9 cellular contexts compared by ENCODE assay signal in genomic region chr18:58042826-58043362, GRCh38. TPM values are rescaled to one million over a fixed set of nuclear protein-coding genes. Genes with fewer than 3 reads are reported as not detected.
DNase-seq lines count a peak whose midpoint lies in the region; ATAC-seq, FAIRE-seq and TF ChIP-seq lines count a peak whose summit lies in the region.
"Had no signal": no experiment of that assay in that cellular context is flagged by ENCODE, and none has a peak within 500 bp of the region (broad histone marks: within the 10 kb centered on the region; RNA-seq: fewer than 3 reads in every experiment).

No MANE protein-coding gene starts in this region.

- ATAC-seq in pancreas: no peak
- no peak for ATAC-seq in GM18517 (IDR thresholded peaks at IDR 0.05; ENCODE audit: unreplicated experiment)

- H3K36me3 ChIP-seq in OCI-LY3 (replicated peaks; ENCODE audit: low read depth, low read length): no peaks in the 10 kb centered on the region
- H3K36me3 ChIP-seq in endodermal cell (ENCODE audit: control insufficient read depth, insufficient read depth, low read length): no peaks in the 10 kb centered on the region
- no peaks in the 10 kb centered on the region for H3K36me3 ChIP-seq in pancreas

- peaks cover 26% of the 10 kb centered on the region for H3K4me1 Mint-ChIP-seq in endodermal cell

- peaks cover 20% of the 10 kb centered on the region for H4K20me1 ChIP-seq in OCI-LY3 (ENCODE audit: insufficient read depth, low read length)

- peak overlapping the region; percentile 82 for H3K4me3 ChIP-seq in OCI-LY3 (ENCODE audit: low read length)
- H3K4me3 ChIP-seq in endodermal cell (ENCODE audit: low read length): peak overlapping the region; percentile 90
- H3K4me3 ChIP-seq in pancreas: peak overlapping the region in 3 of 4 donors; percentile 79 to 99 (median 98)

- H3K9me3 ChIP-seq in OCI-LY3 (ENCODE audit: insufficient read depth, low read length) (no peaks in the 10 kb centered on the region), endodermal cell (ENCODE audit: control insufficient read depth, low read length) (no peaks in the 10 kb centered on the region), pancreas (no peaks in the 10 kb centered on the region)

- no peak for TF ChIP-seq CTCF in OCI-LY3 (IDR thresholded peaks at IDR 0.05; ENCODE audit: low read depth, low read length)
- no peak for TF ChIP-seq CTCF in endodermal cell (conservative IDR thresholded peaks at IDR 0.05)
- no peak for TF ChIP-seq CTCF in pancreas (IDR thresholded peaks at IDR 0.05)

- peak overlapping the region; percentile 31 for H2AFZ ChIP-seq in OCI-LY3 (ENCODE audit: low read depth, low read length)

- H3K27ac ChIP-seq in OCI-LY3 (ENCODE audit: low read length): no peak overlapping the region
- H3K27ac ChIP-seq in endodermal cell (ENCODE audit: low read depth, low read length): no peak overlapping the region
- peak overlapping the region in 2 of 4 donors; percentile 94 to 95 for H3K27ac ChIP-seq in pancreas
- H3K27ac ChIP-seq: HL-60 had no signal

- no peaks in the 10 kb centered on the region for H3K27me3 ChIP-seq in OCI-LY3 (ENCODE audit: low read depth, low read length)
- peaks cover 5% of the 10 kb centered on the region for H3K27me3 ChIP-seq in endodermal cell (ENCODE audit: control insufficient read depth, insufficient read depth, low read length, poor library complexity, severe bottlenecking)
- H3K27me3 ChIP-seq in pancreas: no peaks in the 10 kb centered on the region

- H3K4me2 ChIP-seq in OCI-LY3 (ENCODE audit: low read length): peak overlapping the region; percentile 82

- peaks cover 13% of the 10 kb centered on the region for H3K27me3 Mint-ChIP-seq in endodermal cell (ENCODE audit: insufficient read depth)

- H3K27ac Mint-ChIP-seq in endodermal cell: no peak overlapping the region

- H3K9me3 Mint-ChIP-seq in endodermal cell: no peaks in the 10 kb centered on the region

- H3K4me1 ChIP-seq in OCI-LY3 (ENCODE audit: low read length): peaks cover 43% of the 10 kb centered on the region
- peaks cover 8% of the 10 kb centered on the region for H3K4me1 ChIP-seq in endodermal cell (ENCODE audit: control insufficient read depth, insufficient read depth, low read length)
- peaks cover 5 to 9% (median 6%) of the 10 kb centered on the region in 3 donors for H3K4me1 ChIP-seq in pancreas

- DNase-seq in DMS53 treated with DMSO at 0.1 percent for 48 hours (lab: John Stamatoyannopoulos, UW; ENCODE audit: unreplicated experiment) (peak; percentile 64), endodermal cell (no peak), pancreas (no peak), HPDE6-E6E7 (ENCODE audit: extremely low spot score) (no peak), H54 (ENCODE audit: insufficient read length, low spot score) (no peak), NOMO-1 treated with DMSO at 0.1 percent for 48 hours (lab: John Stamatoyannopoulos, UW; ENCODE audit: unreplicated experiment) (no peak)

- peaks cover 35% of the 10 kb centered on the region for H3K79me2 ChIP-seq in OCI-LY3 (ENCODE audit: low read length)

- TF ChIP-seq POLR2A in H54 (IDR thresholded peaks at IDR 0.05; ENCODE audit: low read depth, low read length): no peak

- FAIRE-seq in pancreas (lab: Jason Lieb, UNC): no peak
- no peak for FAIRE-seq in H54 (lab: Jason Lieb, UNC)

- intact Hi-C loops in pancreas (cut with DNase I): loop anchor here in 2 of 3 donors (5.0 to 10.0 kb wide), 2 partner anchors 79 to 82 kb away; no protein-coding TSS in a partner anchor

- WGBS in endodermal cell (ENCODE audit: insufficient coverage in 1 of 2, insufficient read length in 1 of 2), 2 experiments: 17 to 18% methylated on average over 11 to 14 of the region's 14 CpGs
- 13 to 15% methylated on average over 14 of the region's 14 CpGs for WGBS in pancreas, 2 donors

- H3K9ac ChIP-seq in OCI-LY3 (ENCODE audit: low read length) (peak overlapping the region; percentile 73), endodermal cell (ENCODE audit: extremely low read depth, low read length, poor library complexity, severe bottlenecking) (no peak overlapping the region)

- peak overlapping the region; percentile 98 for H3K4me3 Mint-ChIP-seq in endodermal cell

- H3K36me3 Mint-ChIP-seq in endodermal cell (ENCODE audit: low read depth): no peaks in the 10 kb centered on the region

RNA-seq across cellular contexts. Expression of gene NEDD4L, which starts 1.1 kb away (rescaled TPM):
- total RNA-seq in endodermal cell (10 to 100 TPM; 70.5 to 75.3 TPM), pancreas (100 to 1,000 TPM in 2 of 6 donors, 10 to 100 TPM in 4; 57.7 to 113 (median 72.3) TPM)
- polyA plus RNA-seq in endodermal cell (2013, experiment 1 of 2): 43.2 TPM
- polyA plus RNA-seq in endodermal cell (2013, experiment 2 of 2): 35.7 TPM
- 10 to 100 TPM; 45.0 to 67.5 TPM for polyA plus RNA-seq in pancreas
